23 cellular contexts compared by ENCODE assay signal in genomic region chr10:11586170-11586569, GRCh38. TPM values are rescaled to one million over a fixed set of nuclear protein-coding genes. Genes with fewer than 3 reads are reported as not detected.
DNase-seq lines count a peak whose midpoint lies in the region; ATAC-seq, FAIRE-seq and TF ChIP-seq lines count a peak whose summit lies in the region.
"Had no signal": no experiment of that assay in that cellular context is flagged by ENCODE, and none has a peak within 500 bp of the region (broad histone marks: within the 10 kb centered on the region; RNA-seq: fewer than 3 reads in every experiment).

No MANE protein-coding gene starts in this region.

- H3K27ac ChIP-seq in A549 (no peak overlapping the region), HEK293 (ENCODE audit: extremely low read depth, low read depth, low read length) (no peak overlapping the region), PC-9 (peak overlapping the region; percentile 9; the same call in 1 of the 2 replicates)
- H3K27ac ChIP-seq: cardiac muscle cell, transverse colon, VCaP had no signal

- H3K9me3 ChIP-seq in A549 (no peaks in the 10 kb centered on the region; the same call in 2 of the 3 replicates), HEK293 (ENCODE audit: control insufficient read depth, insufficient read depth, low read depth, low read length) (no peaks in the 10 kb centered on the region), PC-9 (ENCODE audit: insufficient read depth, low read depth) (no peaks in the 10 kb centered on the region)

- H3K27me3 Mint-ChIP-seq in activated naive CD8-positive, alpha-beta T cell treated with anti-CD3 and anti-CD28 coated beads for 36 hours = no peaks in the 10 kb centered on the region
- H3K27me3 Mint-ChIP-seq: activated naive CD8-positive, alpha-beta T cell had no signal

- BruUV-seq in PC-9 (replicated peaks; lab: Mats Ljungman, UMichigan) = no TSS peak

- no peak overlapping the region for H2AFZ ChIP-seq in PC-9

- H3F3A ChIP-seq in PC-9 (ENCODE audit: insufficient read depth, low read depth) = peaks cover 7% of the 10 kb centered on the region; the same call in 1 of the 2 replicates

- H3K36me3 Mint-ChIP-seq in activated naive CD8-positive, alpha-beta T cell treated with anti-CD3 and anti-CD28 coated beads for 36 hours = peaks cover 11% of the 10 kb centered on the region

- ATAC-seq in A549 = no peak
- ATAC-seq in HG03039 (IDR thresholded peaks at IDR 0.05; ENCODE audit: unreplicated experiment) = no peak
- ATAC-seq in HG02798 (IDR thresholded peaks at IDR 0.05; ENCODE audit: poor library complexity, unreplicated experiment) = no peak
- ATAC-seq in GM21723 (IDR thresholded peaks at IDR 0.05; ENCODE audit: unreplicated experiment) = no peak
- ATAC-seq: CD8-positive, alpha-beta T cell; left cardiac atrium; stimulated activated naive CD8-positive, alpha-beta T cell treated with anti-CD3 and anti-CD28 coated beads, Interleukin-15, Interleukin-2, amounts not matched to agents 100 U/mL and 50 U/mL, for 24 hours had no signal

- no peak for FAIRE-seq in A549 (lab: Jason Lieb, UNC)

- TF ChIP-seq POLR2A in A549 (IDR thresholded peaks at IDR 0.05; ENCODE audit: low read length) = no peak

- TF ChIP-seq CTCF in A549 (IDR thresholded peaks at IDR 0.05) (no peak), HEK293 (tag by site-specific recombination; IDR thresholded peaks at IDR 0.05) (no peak), PC-9 (conservative IDR thresholded peaks at IDR 0.05) (no peak), fibroblast of mammary gland (conservative IDR thresholded peaks at IDR 0.05; ENCODE audit: control insufficient read depth, insufficient read depth, low read depth, low read length) (no peak)

- peaks cover 79% of the 10 kb centered on the region for H3K79me2 ChIP-seq in PC-9 (ENCODE audit: low read depth)

- H3K4me3 Mint-ChIP-seq in activated naive CD8-positive, alpha-beta T cell treated with anti-CD3 and anti-CD28 coated beads for 36 hours = no peak overlapping the region
- H3K4me3 Mint-ChIP-seq: activated CD4-positive, alpha-beta memory T cell treated with anti-CD3 and anti-CD28 coated beads, Interleukin-2, amount 10 ng/mL, durations not matched to agents 7 days and 5 days; activated naive CD8-positive, alpha-beta T cell; CD8-positive, alpha-beta T cell; mesothelial cell of epicardium; neural crest cell had no signal

- H3K4me3 ChIP-seq in A549 (no peak overlapping the region), HEK293 (ENCODE audit: low read depth, low read length) (no peak overlapping the region), PC-9 (no peak overlapping the region), fibroblast of mammary gland (ENCODE audit: control insufficient read depth, low read depth, low read length) (no peak overlapping the region)
- H3K4me3 ChIP-seq: cardiac muscle cell, transverse colon had no signal

- POLR2A ChIA-PET in A549 (lab: Yijun Ruan, JAX) (no interaction called here), HEK293 (lab: Yijun Ruan, JAX) (no interaction called here), PC-9 (lab: Charles Lee; ENCODE audit: unreplicated experiment) (no interaction called here)

- H3K4me1 ChIP-seq in A549 (no peaks in the 10 kb centered on the region), HEK293 (ENCODE audit: control insufficient read depth, insufficient read depth, low read length) (0 out of 2 replicates have a peak, but pooled peaks cover 2% of the 10 kb centered on the region), PC-9 (replicated peaks; ENCODE audit: insufficient read depth) (peaks cover 29% of the 10 kb centered on the region)

- intact Hi-C loops in PC-9 (cut with micrococcal nuclease; ENCODE audit: unreplicated experiment) = loop anchor here (5.0 kb wide), 1 partner anchor 101 kb away; no protein-coding TSS in a partner anchor

- H4K20me1 ChIP-seq in PC-9 (ENCODE audit: insufficient read depth) = no peaks in the 10 kb centered on the region

- DNase-seq in A549 (ENCODE audit: low read depth in 1 of 2, low spot score in 1 of 2) (no peak), PC-9 (no peak), fibroblast of mammary gland (ENCODE audit: low read depth) (peak; percentile 24)
- no peak for DNase-seq in activated naive CD8-positive, alpha-beta T cell treated with anti-CD3 and anti-CD28 coated beads for 36 hours
- DNase-seq: activated CD4-positive, alpha-beta memory T cell treated with anti-CD3 and anti-CD28 coated beads, Interleukin-2, amount 10 ng/mL, durations not matched to agents 7 days and 5 days; activated T-cell treated with anti-CD3 and anti-CD28 coated beads, Interleukin-2, amount 50 U/mL, for 48 hours; CD8-positive, alpha-beta T cell; DMS79; left cardiac atrium; NCI-H1105 treated with DMSO at 0.1 percent for 48 hours; RPMI8226; stimulated activated CD4-positive, alpha-beta T cell treated with anti-CD3 and anti-CD28 coated beads, Interleukin-15, amount 100 ng/mL, for 24 hours; stimulated activated naive CD8-positive, alpha-beta T cell treated with anti-CD3 and anti-CD28 coated beads, Interleukin-15, Interleukin-2, amounts not matched to agents 100 U/mL and 50 U/mL, for 24 hours; transverse colon had no signal

- no peaks in the 10 kb centered on the region for H3K9me2 ChIP-seq in PC-9 (ENCODE audit: insufficient read depth)

- TF ChIP-seq RAD21 in A549 (conservative IDR thresholded peaks at IDR 0.05 in 1 of 2, IDR thresholded peaks at IDR 0.05 in 1 of 2) = no peak

- no peak overlapping the region for H3K27ac Mint-ChIP-seq in activated naive CD8-positive, alpha-beta T cell treated with anti-CD3 and anti-CD28 coated beads for 36 hours
- H3K27ac Mint-ChIP-seq: activated CD4-positive, alpha-beta memory T cell treated with anti-CD3 and anti-CD28 coated beads, Interleukin-2, amount 10 ng/mL, durations not matched to agents 7 days and 5 days; activated naive CD8-positive, alpha-beta T cell; CD8-positive, alpha-beta T cell had no signal

- CTCF ChIA-PET in A549 (lab: Yijun Ruan, JAX) (no interaction called here), HEK293 (lab: Yijun Ruan, JAX) (no interaction called here), PC-9 (lab: Charles Lee) (no interaction called here)

- peaks cover 3% of the 10 kb centered on the region for H3K9me3 Mint-ChIP-seq in activated naive CD8-positive, alpha-beta T cell treated with anti-CD3 and anti-CD28 coated beads for 36 hours

- no peaks in the 10 kb centered on the region for H3K27me3 ChIP-seq in PC-9 (ENCODE audit: insufficient read depth, low read depth)
- H3K27me3 ChIP-seq: cardiac muscle cell, transverse colon had no signal

- no peak for TF ChIP-seq EP300 in A549 (IDR thresholded peaks at IDR 0.05)

- H3K4me2 ChIP-seq in A549 = no peak overlapping the region
- peak overlapping the region; percentile 28; the same call in 1 of the 2 replicates for H3K4me2 ChIP-seq in PC-9

- H3K36me3 ChIP-seq in HEK293 (ENCODE audit: control insufficient read depth in 2 of 2, insufficient read depth in 1 of 2, low read length in 2 of 2) (peaks cover 0 to 3% of the 10 kb centered on the region in 2 experiments; a peak in 1 of 3 replicates), PC-9 (ENCODE audit: low read depth) (no peaks in the 10 kb centered on the region)
- H3K36me3 ChIP-seq: cardiac muscle cell, transverse colon had no signal

- peaks cover 20% of the 10 kb centered on the region for H3K4me1 Mint-ChIP-seq in activated naive CD8-positive, alpha-beta T cell treated with anti-CD3 and anti-CD28 coated beads for 36 hours

TF ChIP-seq in A549, 52 proteins besides CTCF, POLR2A, EP300 and RAD21:
- no peak for TF ChIP-seq FOSL2 (IDR thresholded peaks at IDR 0.05)
- TF ChIP-seq FOSL2 (CRISPR knock-in tag; IDR thresholded peaks at IDR 0.05) = 0 out of 2 replicates have a peak, but pooled peaks have one; percentile 22
- no peak for TF ChIP-seq MAZ (IDR thresholded peaks at IDR 0.05; ENCODE audit: borderline replicate concordance, low read depth, low read length)

TF ChIP-seq in HEK293, 187 proteins besides CTCF, POLR2A, EP300 and RAD21:
- no peak for TF ChIP-seq ZNF26 (tag by site-specific recombination; IDR thresholded peaks at IDR 0.05)
- peak; percentile 87 for TF ChIP-seq ZNF362 (tag by site-specific recombination; IDR thresholded peaks at IDR 0.05)
- no peak for TF ChIP-seq KLF7 (tag by site-specific recombination; IDR thresholded peaks at IDR 0.05; ENCODE audit: borderline replicate concordance)
- no peak for TF ChIP-seq MEIS1 (CRISPR knock-in tag; IDR thresholded peaks at IDR 0.05; ENCODE audit: borderline replicate concordance)
- no peak for TF ChIP-seq ZNF37A (tag by site-specific recombination; IDR thresholded peaks at IDR 0.05)
TF ChIP-seq in HEK293: peak in this region for 1.

RNA-seq across cellular contexts. Expression of gene USP6NL, which starts 25.3 kb away (rescaled TPM):
- polyA plus RNA-seq in A549 (2011; rRNA removed) (16.8 and 18.2 TPM in 2 replicates), A549 (2017; fragmentation: RNase III; extraction: RNeasy Plus Mini Kit Qiagen cat#74134 plus additional on column Dnase treatment) (10.4 to 11.7 TPM (median 10.6 TPM) in 3 replicates)
- 7.1 and 8.7 TPM in 2 replicates for polyA plus RNA-seq in A549 (2012; cell fraction: cytosol; rRNA removed)
- polyA plus RNA-seq in A549 (2012; cell fraction: nucleus; rRNA removed) = 5.2 and 6.9 TPM in 2 replicates
- polyA minus RNA-seq in A549 (2011; rRNA and poly(A)+ RNA removed) = 14.3 and 14.4 TPM in 2 replicates
- total RNA-seq in PC-9 (2021) = 16.8 and 22.1 TPM in 2 replicates
- total RNA-seq in activated naive CD8-positive, alpha-beta T cell treated with anti-CD3 and anti-CD28 coated beads for 36 hours = 1 to 10 TPM; 5.5 to 5.6 TPM
